12 cellular contexts compared by ENCODE assay signal in genomic region chr1:87240661-87241285, GRCh38.
"Had no signal": no experiment of that assay in that cellular context is flagged by ENCODE, and none has a peak within 500 bp of the region (broad histone marks: within the 10 kb centered on the region; RNA-seq: fewer than 3 reads in every experiment).

No MANE protein-coding gene starts in this region.

- H3K4me1 ChIP-seq: right atrium auricular region had no signal

- H3K36me3 ChIP-seq: neutrophil, right atrium auricular region had no signal

- H3K9me3 ChIP-seq: neutrophil, right atrium auricular region had no signal

- DNase-seq: activated CD4-positive, alpha-beta T cell treated with anti-CD3 and anti-CD28 coated beads, Interleukin-2, amount 10 ng/mL, durations not matched to agents 24 days and 14 days; activated CD4-positive, CD25-positive, alpha-beta regulatory T cell; activated CD8-positive, alpha-beta memory T cell treated with anti-CD3 and anti-CD28 coated beads for 24 hours; activated naive CD8-positive, alpha-beta T cell treated with anti-CD3 and anti-CD28 coated beads for 36 hours; kidney glomerular epithelial cell; naive B cell; stimulated activated CD4-positive, alpha-beta T cell treated with anti-CD3 and anti-CD28 coated beads, Interleukin-4, amount 100 ng/mL, for 24 hours; stimulated activated naive CD4-positive, alpha-beta T cell treated with Interleukin-2 at 50 U/mL for 16 hours; SW 1271 had no signal

- H3K27ac ChIP-seq: epithelial cell of prostate, neutrophil, right atrium auricular region had no signal

- H3K27me3 ChIP-seq: neutrophil, right atrium auricular region had no signal

- H3K4me3 ChIP-seq: right atrium auricular region had no signal
